8 cellular contexts compared by ENCODE assay signal in the genomic region with DNA sequence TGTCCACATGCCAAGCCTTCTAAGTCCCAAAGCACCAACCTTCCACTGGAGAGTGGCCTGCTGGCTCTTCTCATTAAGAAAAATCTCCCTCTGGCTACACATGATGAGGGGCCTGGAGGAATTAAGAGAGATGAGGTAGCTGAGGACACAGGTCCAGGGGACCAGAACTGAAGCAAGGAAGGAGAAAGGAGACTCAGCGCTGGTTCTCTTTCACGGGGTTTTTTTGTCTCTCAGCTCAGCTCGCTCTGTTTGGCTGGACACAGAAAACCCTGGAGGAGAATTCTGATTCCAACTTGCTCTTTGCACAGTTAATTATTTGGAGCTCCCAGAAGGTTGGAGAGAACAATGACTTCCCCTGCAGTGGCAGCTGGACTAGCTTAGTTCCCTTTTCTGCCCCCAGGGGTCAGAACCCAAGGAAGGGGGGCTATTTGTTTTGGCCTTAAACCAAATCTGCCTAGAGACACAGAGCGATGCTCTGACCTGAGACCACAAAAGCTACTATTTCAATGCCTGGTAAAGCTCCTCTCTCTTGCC.
DNase-seq lines count a peak whose midpoint lies in the region; ATAC-seq and TF ChIP-seq lines count a peak whose summit lies in the region.
"Had no signal": no experiment of that assay in that cellular context is flagged by ENCODE, and none has a peak within 500 bp of the region (broad histone marks: within the 10 kb centered on the region; RNA-seq: fewer than 3 reads in every experiment).

No MANE protein-coding gene starts in this region.

- no peak overlapping the region for H3K4me2 ChIP-seq in IMR-90 (ENCODE audit: low read depth, low read length)

- H3K27ac ChIP-seq in IMR-90 (ENCODE audit: insufficient read depth, low read length): no peak overlapping the region
- H3K27ac ChIP-seq: tibial artery had no signal

- WGBS in IMR-90 (ENCODE audit: extremely low coverage in 2 of 2, insufficient read length in 1 of 2), 2 experiments: 40% methylated on average over 1 of the region's 4 CpGs; no CpG with 5 or more reads in 1 of the 2 experiments

- H3K18ac ChIP-seq in IMR-90 (ENCODE audit: low read depth, low read length): no peak overlapping the region

- in situ Hi-C loops in IMR-90 (cut with MboI; ENCODE audit: low sequenced_read_pairs): no loop called here

- no peak overlapping the region for H4K5ac ChIP-seq in IMR-90 (ENCODE audit: low read depth, low read length)

- no peak overlapping the region for H2AFZ ChIP-seq in IMR-90 (replicated peaks; ENCODE audit: low read length, poor library complexity)

- ATAC-seq in IMR-90 (ENCODE audit: low read depth) (no peak), HG03280 (IDR thresholded peaks at IDR 0.05; ENCODE audit: unreplicated experiment) (no peak), GM21529 (IDR thresholded peaks at IDR 0.05; ENCODE audit: unreplicated experiment) (no peak)

- H4K8ac ChIP-seq in IMR-90 (ENCODE audit: low read depth in 2 of 2, low read length in 2 of 2): no peak overlapping the region

- H3K79me1 ChIP-seq in IMR-90 (ENCODE audit: low read depth in 1 of 2, low read length in 2 of 2): no peaks in the 10 kb centered on the region

- TF ChIP-seq RAD21 in IMR-90 (IDR thresholded peaks at IDR 0.05; ENCODE audit: low read length): no peak

- H3K14ac ChIP-seq in IMR-90 (replicated peaks; ENCODE audit: low read depth, low read length): no peak overlapping the region

- intact Hi-C loops in IMR-90 (cut with micrococcal nuclease): no loop called here

- H4K20me1 ChIP-seq in IMR-90 (ENCODE audit: insufficient read depth, low read length): no peaks in the 10 kb centered on the region

- H3K36me3 ChIP-seq in IMR-90 (ENCODE audit: control insufficient read depth, insufficient read depth, low read length): no peaks in the 10 kb centered on the region
- H3K36me3 ChIP-seq: tibial artery had no signal

- POLR2A ChIA-PET in IMR-90 (lab: Charles Lee; ENCODE audit: unreplicated experiment): no interaction called here

- H2BK20ac ChIP-seq in IMR-90 (ENCODE audit: low read depth, low read length): no peak overlapping the region; the same call in 1 of the 2 replicates

- no peak overlapping the region for H3K4ac ChIP-seq in IMR-90 (ENCODE audit: low read depth, low read length)

- TF ChIP-seq CTCF in IMR-90 (conservative IDR thresholded peaks at IDR 0.05; ENCODE audit: low read depth, low read length) (no peak), retinal pigment epithelial cell (conservative IDR thresholded peaks at IDR 0.05; ENCODE audit: low read depth, low read length) (peak; percentile 7)

- H3K9me3 ChIP-seq in IMR-90 (ENCODE audit: control insufficient read depth, insufficient read depth, low read length): no peaks in the 10 kb centered on the region
- H3K9me3 ChIP-seq: tibial artery had no signal

- H3K9ac ChIP-seq in IMR-90 (ENCODE audit: low read depth, low read length): no peak overlapping the region

- peaks cover 4% of the 10 kb centered on the region for H3K4me1 ChIP-seq in IMR-90 (ENCODE audit: control insufficient read depth, insufficient read depth, low read length)

- CTCF ChIA-PET in IMR-90 (lab: Yijun Ruan, JAX): interaction anchor here (0.7 kb wide), 2 partner anchors 17 to 83 kb away, joined by 3 read pairs; no protein-coding TSS in a partner anchor

- dilution Hi-C loops in IMR-90 (cut with HindIII; ENCODE audit: low sequenced_read_pairs, unreplicated experiment): no loop called here

- no peaks in the 10 kb centered on the region for H3K9me1 ChIP-seq in IMR-90 (ENCODE audit: insufficient read depth, low read length)

- no peaks in the 10 kb centered on the region for H3K27me3 ChIP-seq in IMR-90 (ENCODE audit: control insufficient read depth, insufficient read depth, low read length)
- H3K27me3 ChIP-seq: tibial artery had no signal

- no peak overlapping the region for H3K56ac ChIP-seq in IMR-90 (ENCODE audit: extremely low read depth, insufficient read depth, low read length)

- no peak overlapping the region for H3K23ac ChIP-seq in IMR-90 (ENCODE audit: low read depth, low read length)

- H4K91ac ChIP-seq in IMR-90 (ENCODE audit: insufficient read depth, low read depth, low read length): no peak overlapping the region

- H2BK120ac ChIP-seq in IMR-90 (ENCODE audit: low read depth, low read length): 0 out of 2 replicates have a peak overlapping the region, but pooled peaks have one; percentile 28

- H2AK5ac ChIP-seq in IMR-90 (ENCODE audit: low read depth, low read length): no peak overlapping the region

- no peak overlapping the region for H2BK15ac ChIP-seq in IMR-90 (ENCODE audit: low read depth, low read length)

- no peak overlapping the region for H2AK9ac ChIP-seq in IMR-90 (replicated peaks; ENCODE audit: low read depth, low read length, poor library complexity)

- H2BK5ac ChIP-seq in IMR-90 (ENCODE audit: low read depth, low read length, poor library complexity, severe bottlenecking): no peak overlapping the region

- H3K4me3 ChIP-seq in IMR-90 (ENCODE audit: insufficient read depth, low read depth, low read length): no peak overlapping the region
- H3K4me3 ChIP-seq in retinal pigment epithelial cell (ENCODE audit: low read length): no peak overlapping the region
- H3K4me3 ChIP-seq: tibial artery had no signal

- no peak for TF ChIP-seq POLR2A in IMR-90 (IDR thresholded peaks at IDR 0.05; ENCODE audit: low read depth, low read length)

- DNase-seq in IMR-90 (no peak), NCI-H748 (lab: John Stamatoyannopoulos, UW; ENCODE audit: unreplicated experiment) (peak; percentile 93), globus pallidus (ENCODE audit: low spot score) (peak; percentile 18), retinal pigment epithelial cell (ENCODE audit: low read depth) (no peak)
- no peak for DNase-seq in stimulated activated naive CD4-positive, alpha-beta T cell treated with Interleukin-2 at 50 U/mL for 16 hours (lab: John Stamatoyannopoulos, UW)
- DNase-seq: tibial artery had no signal

- no TSS peak for BruUV-seq in IMR-90 (replicated peaks; lab: Mats Ljungman, UMichigan)

TF ChIP-seq in IMR-90, 13 proteins besides CTCF, POLR2A, EP300 and RAD21:
- TF ChIP-seq RCOR1 (IDR thresholded peaks at IDR 0.05; ENCODE audit: insufficient replicate concordance, low read length) (no peak), NFE2L2 (IDR thresholded peaks at IDR 0.05; ENCODE audit: low read depth, low read length) (no peak), BHLHE40 (IDR thresholded peaks at IDR 0.05; ENCODE audit: low read depth, low read length) (no peak), MXI1 (IDR thresholded peaks at IDR 0.05; ENCODE audit: borderline replicate concordance, low read depth, low read length) (no peak), MAFK (IDR thresholded peaks at IDR 0.05; ENCODE audit: low read depth, low read length) (no peak), RFX5 (IDR thresholded peaks at IDR 0.05; ENCODE audit: low read depth, low read length) (no peak), MAZ (IDR thresholded peaks at IDR 0.05; ENCODE audit: borderline replicate concordance, low read depth, low read length) (no peak), CHD1 (IDR thresholded peaks at IDR 0.05; ENCODE audit: low read depth, low read length) (no peak), CEBPB (IDR thresholded peaks at IDR 0.05; ENCODE audit: low read depth, low read length) (no peak), FOS (IDR thresholded peaks at IDR 0.05; ENCODE audit: low read depth, low read length) (no peak), SMC3 (IDR thresholded peaks at IDR 0.05; ENCODE audit: low read depth, low read length) (no peak)
- TF ChIP-seq, protein P1, sequence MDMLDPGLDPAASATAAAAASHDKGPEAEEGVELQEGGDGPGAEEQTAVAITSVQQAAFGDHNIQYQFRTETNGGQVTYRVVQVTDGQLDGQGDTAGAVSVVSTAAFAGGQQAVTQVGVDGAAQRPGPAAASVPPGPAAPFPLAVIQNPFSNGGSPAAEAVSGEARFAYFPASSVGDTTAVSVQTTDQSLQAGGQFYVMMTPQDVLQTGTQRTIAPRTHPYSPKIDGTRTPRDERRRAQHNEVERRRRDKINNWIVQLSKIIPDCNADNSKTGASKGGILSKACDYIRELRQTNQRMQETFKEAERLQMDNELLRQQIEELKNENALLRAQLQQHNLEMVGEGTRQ (IDR thresholded peaks at IDR 0.05; ENCODE audit: low read depth, low read length): no peak
- TF ChIP-seq, protein P2, sequence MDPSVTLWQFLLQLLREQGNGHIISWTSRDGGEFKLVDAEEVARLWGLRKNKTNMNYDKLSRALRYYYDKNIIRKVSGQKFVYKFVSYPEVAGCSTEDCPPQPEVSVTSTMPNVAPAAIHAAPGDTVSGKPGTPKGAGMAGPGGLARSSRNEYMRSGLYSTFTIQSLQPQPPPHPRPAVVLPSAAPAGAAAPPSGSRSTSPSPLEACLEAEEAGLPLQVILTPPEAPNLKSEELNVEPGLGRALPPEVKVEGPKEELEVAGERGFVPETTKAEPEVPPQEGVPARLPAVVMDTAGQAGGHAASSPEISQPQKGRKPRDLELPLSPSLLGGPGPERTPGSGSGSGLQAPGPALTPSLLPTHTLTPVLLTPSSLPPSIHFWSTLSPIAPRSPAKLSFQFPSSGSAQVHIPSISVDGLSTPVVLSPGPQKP (IDR thresholded peaks at IDR 0.05; ENCODE audit: borderline replicate concordance, low read depth, low read length): no peak

Comparison
In these comparisons a context has a peak if more than half of its experiments do, and no peak if none do; other contexts are left out.
1. DNase-seq: peak in NCI-H748 (single experiment) and globus pallidus (single experiment); none in IMR-90 (single experiment), retinal pigment epithelial cell (single experiment) and stimulated activated naive CD4-positive, alpha-beta T cell treated with Interleukin-2 at 50 U/mL for 16 hours (single experiment).